34 cellular contexts compared by ENCODE assay signal in the genomic region with DNA sequence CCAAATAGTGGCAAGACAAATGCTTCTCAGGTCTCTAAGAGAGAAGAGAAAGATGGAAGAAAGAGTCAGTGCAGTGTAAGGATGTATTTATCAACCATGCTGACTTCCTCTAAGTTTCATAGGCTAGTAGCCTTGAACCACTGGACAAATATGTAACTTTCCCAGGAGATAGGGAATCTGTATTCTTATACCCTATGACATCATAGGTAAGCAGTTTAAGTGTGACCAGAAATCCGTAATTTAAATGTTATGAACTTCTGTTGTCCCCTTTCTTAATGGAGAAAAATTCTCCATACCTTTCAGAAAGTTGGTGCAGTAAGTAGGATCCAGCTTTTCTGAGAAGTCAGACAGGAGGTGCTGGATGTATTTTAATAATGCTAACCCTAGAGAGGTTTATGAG.
"Had no signal": no experiment of that assay in that cellular context is flagged by ENCODE, and none has a peak within 500 bp of the region (broad histone marks: within the 10 kb centered on the region; RNA-seq: fewer than 3 reads in every experiment).

No MANE protein-coding gene starts in this region.

- H3K27me3 ChIP-seq: MG63 had no signal

- H3K9me3 ChIP-seq: MG63 had no signal

- H3K36me3 ChIP-seq: MG63 had no signal

- DNase-seq: Karpas-422, Kasumi-1, MG63, MM.1S, MV-4-11, NCI-H1048, NCI-H1092, NCI-H1092 treated with DMSO at 0.1 percent for 48 hours, NCI-H1105, NCI-H1105 treated with DMSO at 0.1 percent for 48 hours, NCI-H1417, NCI-H1417 treated with DMSO at 0.1 percent for 48 hours, NCI-H1436, NCI-H1436 treated with DMSO at 0.1 percent for 48 hours, NCI-H146, NCI-H1694, NCI-H1694 treated with DMSO at 0.1 percent for 48 hours, NCI-H187, NCI-H187 treated with DMSO at 0.1 percent for 48 hours, NCI-H1930, NCI-H2029, NCI-H2029 treated with DMSO at 0.1 percent for 48 hours, NCI-H2081, NCI-H2081 treated with DMSO at 0.1 percent for 48 hours, NCI-H2107, NCI-H2171, NCI-H2171 treated with DMSO at 0.1 percent for 48 hours, NCI-H2227 treated with DMSO at 0.1 percent for 48 hours, NCI-H226, NCI-H345, NCI-H446, NCI-H446 treated with DMSO at 0.1 percent for 48 hours, NCI-H510A, NCI-H510A treated with DMSO at 0.1 percent for 48 hours had no signal

- H3K4me3 ChIP-seq: MG63 had no signal
